In genomic region chr16:67163164-67163902, GRCh38 we compare ENCODE assay signal across 8 cellular contexts. TPM values are rescaled to one million over a fixed set of nuclear protein-coding genes. Genes with fewer than 3 reads are reported as not detected.
A peak's percentile ranks its signal among the peaks of the same experiment; 100 is the strongest.
DNase-seq lines count a peak whose midpoint lies in the region; ATAC-seq lines count a peak whose summit lies in the region.

No MANE protein-coding gene starts in this region.

- ATAC-seq in Right ventricle myocardium superior (ENCODE audit: poor library complexity): peak; percentile 51
- no peak for ATAC-seq in GM21528 (IDR thresholded peaks at IDR 0.05; ENCODE audit: low FRiP score, unreplicated experiment)
- ATAC-seq in GM21529 (IDR thresholded peaks at IDR 0.05; ENCODE audit: unreplicated experiment): no peak

- peak; percentile 89 for DNase-seq in Ammon's horn (ENCODE audit: low spot score)
- peak; percentile 56 for DNase-seq in M059J (ENCODE audit: low read depth)
- DNase-seq in activated T-helper 1 cell treated with Interleukin-2 at 50 U/mL for 16 hours (ENCODE audit: low read depth): peak; percentile 28
- peak; percentile 84 for DNase-seq in Right ventricle myocardium superior
- DNase-seq in posterior vena cava (ENCODE audit: low spot score): peak; percentile 86
- DNase-seq in hepatic stellate cell (ENCODE audit: low spot score): no peak

- intact Hi-C loops in Right ventricle myocardium superior (cut with DNase I): no loop called here
- intact Hi-C loops in posterior vena cava (cut with DNase I): no loop called here

RNA-seq across cellular contexts. Expression of gene HSF4, which starts 1.2 kb away (rescaled TPM):
- 0.49 and 4.1 TPM in 2 replicates for total RNA-seq in M059J (2014; rRNA removed; shearing (Covaris generic))
- total RNA-seq in Right ventricle myocardium superior (62.9 TPM), posterior vena cava (10 to 100 TPM; 25.8 to 40.1 TPM)

RNA-seq across cellular contexts. Expression of gene FBXL8, which starts 3.6 kb away (rescaled TPM):
- 6.2 and 8.6 TPM in 2 replicates for total RNA-seq in M059J (2014; rRNA removed; shearing (Covaris generic))
- 9.5 TPM for total RNA-seq in Right ventricle myocardium superior
- total RNA-seq in posterior vena cava: 10 to 100 TPM in 1 of 2 donors, 1 to 10 TPM in 1; 9.2 to 13.0 TPM

RNA-seq across cellular contexts. Expression of gene TRADD, which starts 3.6 kb away (rescaled TPM):
- total RNA-seq in M059J (2014; rRNA removed; shearing (Covaris generic)): 33.3 and 44.0 TPM in 2 replicates
- total RNA-seq in Right ventricle myocardium superior (9.0 TPM), posterior vena cava (10 to 100 TPM; 15.6 to 17.4 TPM)

RNA-seq across cellular contexts. Expression of gene NOL3, which starts 7.0 kb away (rescaled TPM):
- total RNA-seq in M059J (2014; rRNA removed; shearing (Covaris generic)): 29.1 and 58.9 TPM in 2 replicates
- total RNA-seq in Right ventricle myocardium superior (105 TPM), posterior vena cava (10 to 100 TPM; 18.8 to 31.6 TPM)

RNA-seq across cellular contexts. Expression of gene B3GNT9, which starts 12.5 kb away (rescaled TPM):
- total RNA-seq in M059J (2014; rRNA removed; shearing (Covaris generic)): 43.9 and 82.1 TPM in 2 replicates
- 8.1 TPM for total RNA-seq in Right ventricle myocardium superior
- total RNA-seq in posterior vena cava: 10 to 100 TPM; 13.0 to 22.0 TPM
